In the genomic region with DNA sequence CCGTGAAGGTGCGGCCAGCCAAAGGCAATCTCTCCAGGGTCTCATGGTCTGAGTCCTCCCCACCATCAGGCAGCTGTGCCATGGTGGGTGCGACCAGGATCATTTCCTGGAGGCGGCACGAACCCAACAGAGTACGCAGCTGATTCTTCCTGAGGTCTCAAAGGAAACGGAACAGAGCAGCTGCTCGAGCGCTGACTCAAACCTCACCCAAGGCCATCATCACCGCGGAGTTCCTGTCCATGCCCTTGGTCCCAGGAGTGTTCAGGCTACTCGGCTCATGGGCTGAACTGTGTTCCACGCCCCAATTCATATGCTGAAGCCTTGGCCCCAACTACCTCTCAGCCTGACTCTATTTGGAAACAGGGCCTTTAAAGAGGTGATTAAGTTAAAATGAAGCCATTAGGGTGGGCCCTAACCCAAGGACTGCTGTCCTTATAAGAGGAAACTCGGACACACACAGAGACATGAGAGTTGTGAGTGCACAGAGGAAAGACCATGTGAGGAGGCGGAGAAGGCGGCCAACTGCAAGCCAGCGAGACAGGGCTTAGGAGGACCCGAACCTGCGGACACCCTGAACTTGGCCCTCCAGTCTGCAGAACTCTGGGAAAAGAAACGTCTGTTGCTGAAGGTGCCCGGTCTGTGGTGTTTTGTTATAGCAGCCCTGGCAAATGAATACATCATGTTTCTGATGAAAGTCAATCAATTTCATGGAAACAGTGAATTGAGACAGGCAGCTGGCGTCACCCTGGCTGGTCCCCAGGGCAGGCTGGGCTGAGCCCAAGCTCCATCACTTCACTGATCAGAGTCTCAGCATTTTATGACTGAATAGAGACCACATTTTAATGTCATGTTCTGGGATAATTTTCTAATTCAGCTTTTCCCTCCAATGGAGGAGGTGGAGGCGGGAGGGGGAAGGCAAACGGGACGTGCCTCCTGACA, we compare ENCODE assay signal across 1 cellular context.
TF ChIP-seq lines count a peak whose summit lies in the region.

No MANE protein-coding gene starts in this region.

TF ChIP-seq in HepG2, 621 proteins besides CTCF, POLR2A, EP300 and RAD21 (continued from another document and continues in another):
- TF ChIP-seq, protein P1, sequence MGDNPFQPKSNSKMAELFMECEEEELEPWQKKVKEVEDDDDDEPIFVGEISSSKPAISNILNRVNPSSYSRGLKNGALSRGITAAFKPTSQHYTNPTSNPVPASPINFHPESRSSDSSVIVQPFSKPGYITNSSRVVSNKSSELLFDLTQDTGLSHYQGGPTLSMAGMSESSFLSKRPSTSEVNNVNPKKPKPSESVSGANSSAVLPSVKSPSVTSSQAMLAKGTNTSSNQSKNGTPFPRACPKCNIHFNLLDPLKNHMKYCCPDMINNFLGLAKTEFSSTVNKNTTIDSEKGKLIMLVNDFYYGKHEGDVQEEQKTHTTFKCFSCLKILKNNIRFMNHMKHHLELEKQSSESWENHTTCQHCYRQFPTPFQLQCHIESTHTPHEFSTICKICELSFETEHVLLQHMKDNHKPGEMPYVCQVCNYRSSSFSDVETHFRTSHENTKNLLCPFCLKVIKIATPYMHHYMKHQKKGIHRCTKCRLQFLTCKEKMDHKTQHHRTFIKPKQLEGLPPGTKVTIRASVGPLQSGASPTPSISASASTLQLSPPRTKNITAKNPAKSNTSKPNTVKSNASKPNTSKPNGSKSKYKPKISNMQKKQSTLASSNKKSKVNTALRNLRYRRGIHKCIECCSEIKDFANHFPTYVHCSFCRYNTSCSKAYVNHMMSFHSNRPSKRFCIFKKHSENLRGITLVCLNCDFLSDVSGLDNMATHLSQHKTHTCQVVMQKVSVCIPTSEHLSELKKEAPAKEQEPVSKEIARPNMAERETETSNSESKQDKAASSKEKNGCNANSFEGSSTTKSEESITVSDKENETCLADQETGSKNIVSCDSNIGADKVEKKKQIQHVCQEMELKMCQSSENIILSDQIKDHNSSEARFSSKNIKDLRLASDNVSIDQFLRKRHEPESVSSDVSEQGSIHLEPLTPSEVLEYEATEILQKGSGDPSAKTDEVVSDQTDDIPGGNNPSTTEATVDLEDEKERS (CRISPR knock-in tag; IDR thresholded peaks at IDR 0.05), result no peak
- TF ChIP-seq HNF1B (CRISPR knock-in tag; IDR thresholded peaks at IDR 0.05) (peak; percentile 45; the same call in 1 of the 2 replicates), SNAPC2 (CRISPR knock-in tag; IDR thresholded peaks at IDR 0.05) (no peak), ZNF570 (CRISPR knock-in tag; IDR thresholded peaks at IDR 0.05; ENCODE audit: borderline replicate concordance) (no peak), DMTF1 (CRISPR knock-in tag; IDR thresholded peaks at IDR 0.05) (no peak), CHD2 (IDR thresholded peaks at IDR 0.05; ENCODE audit: low read depth, low read length) (no peak), SMARCC2 (IDR thresholded peaks at IDR 0.05) (no peak), ZNF558 (CRISPR knock-in tag; IDR thresholded peaks at IDR 0.05; ENCODE audit: borderline replicate concordance) (no peak), AGO2 (optimal IDR thresholded peaks at IDR 0.05; ENCODE audit: low read depth, low read length) (no peak), ZNF7 (CRISPR knock-in tag; IDR thresholded peaks at IDR 0.05) (no peak), GABPA (IDR thresholded peaks at IDR 0.05; ENCODE audit: low read depth, low read length) (no peak), GABPA (CRISPR knock-in tag; IDR thresholded peaks at IDR 0.05; ENCODE audit: low read depth) (peak; percentile 72), ZBTB21 (CRISPR knock-in tag; IDR thresholded peaks at IDR 0.05) (no peak), E2F1 (CRISPR knock-in tag; IDR thresholded peaks at IDR 0.05) (no peak), MXD4 (CRISPR knock-in tag; IDR thresholded peaks at IDR 0.05) (0 out of 2 replicates have a peak, but pooled peaks have one; percentile 25), ASH2L (IDR thresholded peaks at IDR 0.05; ENCODE audit: insufficient read length, low read depth, low read length) (no peak), ATAD3A (CRISPR knock-in tag; IDR thresholded peaks at IDR 0.05) (no peak), ZNF652 (CRISPR knock-in tag; IDR thresholded peaks at IDR 0.05; ENCODE audit: borderline replicate concordance, low read depth) (peak; percentile 8; the same call in 1 of the 2 replicates), NPAS2 (CRISPR knock-in tag; IDR thresholded peaks at IDR 0.05; ENCODE audit: borderline replicate concordance) (no peak), SMARCE1 (IDR thresholded peaks at IDR 0.05; ENCODE audit: borderline replicate concordance) (no peak), IKZF5 (CRISPR knock-in tag; IDR thresholded peaks at IDR 0.05) (peak; percentile 80), MIXL1 (CRISPR knock-in tag; IDR thresholded peaks at IDR 0.05) (peak; percentile 60; the same call in 1 of the 2 replicates), AHR (CRISPR knock-in tag; IDR thresholded peaks at IDR 0.05) (no peak), TRIM22 (IDR thresholded peaks at IDR 0.05) (no peak), KAT8 (CRISPR knock-in tag; IDR thresholded peaks at IDR 0.05) (peak; percentile 34; the same call in 1 of the 2 replicates), ZFP1 (CRISPR knock-in tag; IDR thresholded peaks at IDR 0.05) (no peak), RXRA (CRISPR knock-in tag; IDR thresholded peaks at IDR 0.05) (peak; percentile 29; the same call in 1 of the 2 replicates), SAFB2 (CRISPR knock-in tag; IDR thresholded peaks at IDR 0.05; ENCODE audit: borderline replicate concordance, low read depth) (no peak; the same call in 1 of the 2 replicates), CAMTA2 (CRISPR knock-in tag; IDR thresholded peaks at IDR 0.05; ENCODE audit: borderline replicate concordance) (no peak), ZKSCAN8 (CRISPR knock-in tag; IDR thresholded peaks at IDR 0.05; ENCODE audit: borderline replicate concordance) (peak; percentile 47; the same call in 1 of the 2 replicates), ZFP36 (IDR thresholded peaks at IDR 0.05; ENCODE audit: borderline replicate concordance, low read depth, low read length, partially characterized antibody) (no peak)
- TF ChIP-seq, protein P2, sequence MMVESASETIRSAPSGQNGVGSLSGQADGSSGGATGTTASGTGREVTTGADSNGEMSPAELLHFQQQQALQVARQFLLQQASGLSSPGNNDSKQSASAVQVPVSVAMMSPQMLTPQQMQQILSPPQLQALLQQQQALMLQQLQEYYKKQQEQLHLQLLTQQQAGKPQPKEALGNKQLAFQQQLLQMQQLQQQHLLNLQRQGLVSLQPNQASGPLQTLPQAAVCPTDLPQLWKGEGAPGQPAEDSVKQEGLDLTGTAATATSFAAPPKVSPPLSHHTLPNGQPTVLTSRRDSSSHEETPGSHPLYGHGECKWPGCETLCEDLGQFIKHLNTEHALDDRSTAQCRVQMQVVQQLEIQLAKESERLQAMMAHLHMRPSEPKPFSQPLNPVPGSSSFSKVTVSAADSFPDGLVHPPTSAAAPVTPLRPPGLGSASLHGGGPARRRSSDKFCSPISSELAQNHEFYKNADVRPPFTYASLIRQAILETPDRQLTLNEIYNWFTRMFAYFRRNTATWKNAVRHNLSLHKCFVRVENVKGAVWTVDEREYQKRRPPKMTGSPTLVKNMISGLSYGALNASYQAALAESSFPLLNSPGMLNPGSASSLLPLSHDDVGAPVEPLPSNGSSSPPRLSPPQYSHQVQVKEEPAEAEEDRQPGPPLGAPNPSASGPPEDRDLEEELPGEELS (CRISPR knock-in tag; IDR thresholded peaks at IDR 0.05), result peak; percentile 53; the same call in 1 of the 2 replicates
- TF ChIP-seq, protein P3, sequence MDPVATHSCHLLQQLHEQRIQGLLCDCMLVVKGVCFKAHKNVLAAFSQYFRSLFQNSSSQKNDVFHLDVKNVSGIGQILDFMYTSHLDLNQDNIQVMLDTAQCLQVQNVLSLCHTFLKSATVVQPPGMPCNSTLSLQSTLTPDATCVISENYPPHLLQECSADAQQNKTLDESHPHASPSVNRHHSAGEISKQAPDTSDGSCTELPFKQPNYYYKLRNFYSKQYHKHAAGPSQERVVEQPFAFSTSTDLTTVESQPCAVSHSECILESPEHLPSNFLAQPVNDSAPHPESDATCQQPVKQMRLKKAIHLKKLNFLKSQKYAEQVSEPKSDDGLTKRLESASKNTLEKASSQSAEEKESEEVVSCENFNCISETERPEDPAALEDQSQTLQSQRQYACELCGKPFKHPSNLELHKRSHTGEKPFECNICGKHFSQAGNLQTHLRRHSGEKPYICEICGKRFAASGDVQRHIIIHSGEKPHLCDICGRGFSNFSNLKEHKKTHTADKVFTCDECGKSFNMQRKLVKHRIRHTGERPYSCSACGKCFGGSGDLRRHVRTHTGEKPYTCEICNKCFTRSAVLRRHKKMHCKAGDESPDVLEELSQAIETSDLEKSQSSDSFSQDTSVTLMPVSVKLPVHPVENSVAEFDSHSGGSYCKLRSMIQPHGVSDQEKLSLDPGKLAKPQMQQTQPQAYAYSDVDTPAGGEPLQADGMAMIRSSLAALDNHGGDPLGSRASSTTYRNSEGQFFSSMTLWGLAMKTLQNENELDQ (CRISPR knock-in tag; IDR thresholded peaks at IDR 0.05; ENCODE audit: borderline replicate concordance), result no peak
- TF ChIP-seq, protein P4, sequence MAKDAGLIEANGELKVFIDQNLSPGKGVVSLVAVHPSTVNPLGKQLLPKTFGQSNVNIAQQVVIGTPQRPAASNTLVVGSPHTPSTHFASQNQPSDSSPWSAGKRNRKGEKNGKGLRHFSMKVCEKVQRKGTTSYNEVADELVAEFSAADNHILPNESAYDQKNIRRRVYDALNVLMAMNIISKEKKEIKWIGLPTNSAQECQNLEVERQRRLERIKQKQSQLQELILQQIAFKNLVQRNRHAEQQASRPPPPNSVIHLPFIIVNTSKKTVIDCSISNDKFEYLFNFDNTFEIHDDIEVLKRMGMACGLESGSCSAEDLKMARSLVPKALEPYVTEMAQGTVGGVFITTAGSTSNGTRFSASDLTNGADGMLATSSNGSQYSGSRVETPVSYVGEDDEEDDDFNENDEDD (CRISPR knock-in tag; IDR thresholded peaks at IDR 0.05; ENCODE audit: borderline replicate concordance), result no peak
- TF ChIP-seq, protein P5, sequence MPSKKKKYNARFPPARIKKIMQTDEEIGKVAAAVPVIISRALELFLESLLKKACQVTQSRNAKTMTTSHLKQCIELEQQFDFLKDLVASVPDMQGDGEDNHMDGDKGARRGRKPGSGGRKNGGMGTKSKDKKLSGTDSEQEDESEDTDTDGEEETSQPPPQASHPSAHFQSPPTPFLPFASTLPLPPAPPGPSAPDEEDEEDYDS (CRISPR knock-in tag; IDR thresholded peaks at IDR 0.05), result peak; percentile 44; the same call in 1 of the 2 replicates
